In genomic region chr16:84141143-84141670, GRCh38 we compare ENCODE assay signal across 1 cellular context.
TF ChIP-seq lines count a peak whose summit lies in the region.

No MANE protein-coding gene starts in this region.

TF ChIP-seq in HepG2, 621 proteins besides CTCF, POLR2A, EP300 and RAD21 (continued from another document and continues in another):
- TF ChIP-seq HNRNPLL (IDR thresholded peaks at IDR 0.05; ENCODE audit: low read depth, low read length, poor library complexity, severe bottlenecking) (no peak), ZNF136 (CRISPR knock-in tag; IDR thresholded peaks at IDR 0.05; ENCODE audit: low read depth) (no peak), NFIC (IDR thresholded peaks at IDR 0.05; ENCODE audit: low read length) (no peak), ZNF264 (CRISPR knock-in tag; IDR thresholded peaks at IDR 0.05) (no peak; the same call in 1 of the 2 replicates), ZKSCAN1 (IDR thresholded peaks at IDR 0.05; ENCODE audit: low read length) (no peak), SMC3 (IDR thresholded peaks at IDR 0.05; ENCODE audit: low read length) (peak; percentile 81), SP1 (IDR thresholded peaks at IDR 0.05) (no peak), SP1 (CRISPR knock-in tag; IDR thresholded peaks at IDR 0.05) (no peak; the same call in 1 of the 2 replicates), ZNF704 (CRISPR knock-in tag; IDR thresholded peaks at IDR 0.05; ENCODE audit: borderline replicate concordance) (no peak), PCBP2 (optimal IDR thresholded peaks at IDR 0.05; ENCODE audit: low read depth, low read length, poor library complexity, severe bottlenecking) (no peak), THYN1 (CRISPR knock-in tag; IDR thresholded peaks at IDR 0.05; ENCODE audit: borderline replicate concordance, low read depth) (no peak), ZNF672 (CRISPR knock-in tag; IDR thresholded peaks at IDR 0.05) (no peak), ZBTB26 (CRISPR knock-in tag; IDR thresholded peaks at IDR 0.05; ENCODE audit: borderline replicate concordance) (no peak), GZF1 (CRISPR knock-in tag; IDR thresholded peaks at IDR 0.05) (no peak), ZNF18 (CRISPR knock-in tag; IDR thresholded peaks at IDR 0.05; ENCODE audit: insufficient replicate concordance) (no peak), CHD4 (IDR thresholded peaks at IDR 0.05; ENCODE audit: borderline replicate concordance, low read length) (no peak), GTF2F1 (IDR thresholded peaks at IDR 0.05; ENCODE audit: low read length) (no peak), ZNF570 (CRISPR knock-in tag; IDR thresholded peaks at IDR 0.05; ENCODE audit: borderline replicate concordance) (no peak), MIER3 (CRISPR knock-in tag; IDR thresholded peaks at IDR 0.05; ENCODE audit: borderline replicate concordance) (no peak), TBL1XR1 (IDR thresholded peaks at IDR 0.05; ENCODE audit: borderline replicate concordance, low read length, partially characterized antibody) (no peak), ZNF609 (CRISPR knock-in tag; IDR thresholded peaks at IDR 0.05; ENCODE audit: borderline replicate concordance) (peak; percentile 55; the same call in 1 of the 2 replicates), LCORL (IDR thresholded peaks at IDR 0.05) (no peak), LCORL (CRISPR knock-in tag; IDR thresholded peaks at IDR 0.05) (no peak), HDAC1 (CRISPR knock-in tag; IDR thresholded peaks at IDR 0.05) (peak; percentile 50; the same call in 1 of the 2 replicates), ZNF317 (CRISPR knock-in tag; IDR thresholded peaks at IDR 0.05) (0 out of 2 replicates have a peak, but pooled peaks have one; percentile 44), DNMT1 (CRISPR knock-in tag; IDR thresholded peaks at IDR 0.05) (peak; percentile 75; the same call in 1 of the 2 replicates), IKZF1 (IDR thresholded peaks at IDR 0.05) (no peak), KAT8 (CRISPR knock-in tag; IDR thresholded peaks at IDR 0.05) (no peak), ARID4A (CRISPR knock-in tag; IDR thresholded peaks at IDR 0.05; ENCODE audit: borderline replicate concordance) (peak; percentile 33; the same call in 1 of the 2 replicates), SMAD9 (CRISPR knock-in tag; IDR thresholded peaks at IDR 0.05) (no peak), ZNF83 (CRISPR knock-in tag; IDR thresholded peaks at IDR 0.05; ENCODE audit: borderline replicate concordance) (no peak), ZBTB7B (CRISPR knock-in tag; IDR thresholded peaks at IDR 0.05) (peak; percentile 47; the same call in 1 of the 2 replicates), PITX1 (CRISPR knock-in tag; IDR thresholded peaks at IDR 0.05) (no peak; the same call in 1 of the 2 replicates), PHF20 (CRISPR knock-in tag; IDR thresholded peaks at IDR 0.05) (no peak), ZNF12 (CRISPR knock-in tag; IDR thresholded peaks at IDR 0.05) (no peak), ZNF790 (CRISPR knock-in tag; IDR thresholded peaks at IDR 0.05; ENCODE audit: borderline replicate concordance) (no peak), ZNF615 (CRISPR knock-in tag; IDR thresholded peaks at IDR 0.05; ENCODE audit: borderline replicate concordance) (no peak), NR0B2 (CRISPR knock-in tag; IDR thresholded peaks at IDR 0.05) (peak; percentile 85; the same call in 1 of the 2 replicates), ZNF383 (CRISPR knock-in tag; IDR thresholded peaks at IDR 0.05; ENCODE audit: borderline replicate concordance) (no peak), RORA (CRISPR knock-in tag; IDR thresholded peaks at IDR 0.05) (no peak), CENPT (CRISPR knock-in tag; IDR thresholded peaks at IDR 0.05; ENCODE audit: low read depth) (no peak), HNF4G (IDR thresholded peaks at IDR 0.05; ENCODE audit: borderline replicate concordance, low read depth, low read length) (no peak), HNF4G (CRISPR knock-in tag; IDR thresholded peaks at IDR 0.05; ENCODE audit: borderline replicate concordance, low read depth) (no peak), DR1 (CRISPR knock-in tag; IDR thresholded peaks at IDR 0.05) (0 out of 2 replicates have a peak, but pooled peaks have one; percentile 45), ZNF607 (CRISPR knock-in tag; IDR thresholded peaks at IDR 0.05; ENCODE audit: borderline replicate concordance) (no peak), DMAP1 (CRISPR knock-in tag; IDR thresholded peaks at IDR 0.05) (no peak), PBX2 (CRISPR knock-in tag; IDR thresholded peaks at IDR 0.05) (no peak), ZNF563 (CRISPR knock-in tag; IDR thresholded peaks at IDR 0.05) (peak; percentile 69; the same call in 1 of the 2 replicates), ZNF572 (CRISPR knock-in tag; IDR thresholded peaks at IDR 0.05) (0 out of 2 replicates have a peak, but pooled peaks have one; percentile 42), U2AF2 (IDR thresholded peaks at IDR 0.05; ENCODE audit: low read depth, low read length) (no peak), ZNF256 (CRISPR knock-in tag; conservative IDR thresholded peaks at IDR 0.05) (no peak), ZNF24 (IDR thresholded peaks at IDR 0.05) (no peak), SIN3A (IDR thresholded peaks at IDR 0.05; ENCODE audit: borderline replicate concordance, low read depth, low read length) (no peak), USF2 (IDR thresholded peaks at IDR 0.05; ENCODE audit: low read depth, low read length) (no peak), USF2 (CRISPR knock-in tag; IDR thresholded peaks at IDR 0.05; ENCODE audit: borderline replicate concordance) (no peak; the same call in 1 of the 2 replicates), CHCHD3 (CRISPR knock-in tag; IDR thresholded peaks at IDR 0.05) (no peak), ZSCAN29 (CRISPR knock-in tag; conservative IDR thresholded peaks at IDR 0.05) (0 out of 2 replicates have a peak, but pooled peaks have one; percentile 40)
